Comparison of ENCODE assay signal across 2 cellular contexts in genomic region chr20:6783752-6784725, GRCh38.
TF ChIP-seq lines count a peak whose summit lies in the region.

No MANE protein-coding gene starts in this region.

TF ChIP-seq in endothelial cell of umbilical vein, 7 proteins besides CTCF, POLR2A, EP300 and RAD21:
- no peak for TF ChIP-seq GATA2 (IDR thresholded peaks at IDR 0.05; ENCODE audit: insufficient read depth, insufficient read length, low read depth, low read length)
- no peak for TF ChIP-seq EZH2 (IDR thresholded peaks at IDR 0.05; ENCODE audit: borderline replicate concordance, low read depth, low read length, severe bottlenecking)
- no peak for TF ChIP-seq MYC (IDR thresholded peaks at IDR 0.05; ENCODE audit: low read depth, low read length)
- no peak for TF ChIP-seq MAX (IDR thresholded peaks at IDR 0.05; ENCODE audit: insufficient read depth, insufficient read length)
- TF ChIP-seq FOS (IDR thresholded peaks at IDR 0.05; ENCODE audit: borderline replicate concordance, insufficient read depth, low read length): no peak
- no peak for TF ChIP-seq POLR2AphosphoS5 (IDR thresholded peaks at IDR 0.05; ENCODE audit: insufficient read depth, low read depth, low read length)
- no peak for TF ChIP-seq JUN (IDR thresholded peaks at IDR 0.05; ENCODE audit: borderline replicate concordance, insufficient read depth, insufficient read length, low read depth)
TF ChIP-seq in endothelial cell of umbilical vein: peak in this region for 0.

TF ChIP-seq in GM12891, 5 proteins besides CTCF, POLR2A, EP300 and RAD21:
- TF ChIP-seq POU2F2 (IDR thresholded peaks at IDR 0.05; ENCODE audit: low read depth, low read length) (no peak), POLR2AphosphoS5 (IDR thresholded peaks at IDR 0.05; ENCODE audit: low read depth, low read length) (no peak), SPI1 (IDR thresholded peaks at IDR 0.05; ENCODE audit: low read depth, low read length) (no peak)
